Comparison of ENCODE assay signal across 21 cellular contexts in genomic region chr17:27593232-27593856, GRCh38. TPM values are rescaled to one million over a fixed set of nuclear protein-coding genes. Genes with fewer than 3 reads are reported as not detected.
DNase-seq lines count a peak whose midpoint lies in the region; ATAC-seq, FAIRE-seq and TF ChIP-seq lines count a peak whose summit lies in the region.
"Had no signal": no experiment of that assay in that cellular context is flagged by ENCODE, and none has a peak within 500 bp of the region (broad histone marks: within the 10 kb centered on the region; RNA-seq: fewer than 3 reads in every experiment).

No MANE protein-coding gene starts in this region.

- H2BK20ac ChIP-seq in H1 (ENCODE audit: low read length), result no peak overlapping the region

- H2BK15ac ChIP-seq in H1 (ENCODE audit: low read length), result no peak overlapping the region

- peaks cover 4% of the 10 kb centered on the region for H3K36me3 Mint-ChIP-seq in T-helper 17 cell (ENCODE audit: low read depth)

- CTCF ChIA-PET in H1 (lab: Charles Lee; ENCODE audit: partially characterized antibody), result interaction anchor here (0.8 to 13.3 kb wide), 14 partner anchors 8 to 211 kb away, joined by 3 to 150 read pairs (median 4); partner anchors contain the start of gene KSR1

- DNase-seq in COLO668 (lab: John Stamatoyannopoulos, UW; ENCODE audit: unreplicated experiment) (peak; percentile 1), T-helper 17 cell (no peak), H1 (ENCODE audit: low read depth in 1 of 2, low spot score in 2 of 2) (no peak), retinal pigment epithelial cell (ENCODE audit: low read depth) (no peak), SHP77 (lab: John Stamatoyannopoulos, UW) (no peak), testis (no peak)
- DNase-seq: C1 segment of cervical spinal cord, DMS79, H7, IMR-90, MM.1S, NCI-H1092, NCI-H1436 treated with DMSO at 0.1 percent for 48 hours, NCI-H2029 treated with DMSO at 0.1 percent for 48 hours, NCI-H2171 treated with DMSO at 0.1 percent for 48 hours, NCI-H446, SHP77 treated with DMSO at 0.1 percent for 48 hours had no signal

- WGBS in H1 (ENCODE audit: extremely low coverage in 1 of 2, insufficient coverage in 1 of 2, insufficient read length in 1 of 2, insufficient replicate concordance in 2 of 2, low coverage in 1 of 2, low lambda C conversion rate in 2 of 2, missing lambda C conversion rate in 1 of 2), 2 experiments, result 91% methylated on average over 9 of the region's 9 CpGs; no CpG with 5 or more reads in 1 of the 2 experiments
- WGBS in testis, 2 donors, result 93 to 96% methylated on average over 6 to 9 of the region's 9 CpGs

- TF ChIP-seq CTCF in H1 (IDR thresholded peaks at IDR 0.05; ENCODE audit: control extremely low read depth in 1 of 3, insufficient read depth in 1 of 3, low read depth in 1 of 3, low read length in 3 of 3) (0 out of 4 replicates have a peak, but pooled peaks of 1 of the 3 experiments have one; percentile 1), retinal pigment epithelial cell (conservative IDR thresholded peaks at IDR 0.05; ENCODE audit: low read depth, low read length) (peak; percentile 2), testis (IDR thresholded peaks at IDR 0.05) (no peak)

- 0 out of 4 replicates have a peak, but pooled peaks have one; percentile 10 to 28 for TF ChIP-seq RAD21 in H1 (IDR thresholded peaks at IDR 0.05 in 1 of 2, conservative IDR thresholded peaks at IDR 0.05 in 1 of 2; ENCODE audit: low read depth in 2 of 2, low read length in 2 of 2)

- H3K27me3 ChIP-seq in H1 (replicated peaks in 1 of 4; ENCODE audit: control insufficient read depth in 3 of 4, extremely low read depth in 1 of 4, insufficient read depth in 3 of 4, low read length in 3 of 4) (no peaks in the 10 kb centered on the region), testis (no peaks in the 10 kb centered on the region)

- H3K27ac ChIP-seq in H1 (ENCODE audit: low read depth, low read length) (no peak overlapping the region), testis (no peak overlapping the region)
- H3K27ac ChIP-seq: HL-60 had no signal

- H3K4me3 Mint-ChIP-seq in T-helper 17 cell, result no peak overlapping the region

- no peaks in the 10 kb centered on the region for H3K79me2 ChIP-seq in H1 (ENCODE audit: control insufficient read depth in 1 of 2, insufficient read depth in 2 of 2, low read length in 2 of 2)

- H3K27me3 Mint-ChIP-seq in T-helper 17 cell, result no peaks in the 10 kb centered on the region

- 0 out of 7 replicates have a peak, but pooled peaks cover 0 to 2% (median 0%) of the 10 kb centered on the region in 4 experiments for H3K4me1 ChIP-seq in H1 (replicated peaks in 1 of 4; ENCODE audit: control insufficient read depth in 3 of 4, insufficient read depth in 4 of 4, low read length in 3 of 4)
- no peaks in the 10 kb centered on the region for H3K4me1 ChIP-seq in testis

- H3K36me3 ChIP-seq in H1 (ENCODE audit: control insufficient read depth in 2 of 4, insufficient read depth in 4 of 4, low read length in 3 of 4) (no peaks in the 10 kb centered on the region; a peak in 2 of 8 replicates), testis (ENCODE audit: low read depth, missing control alignments) (no peaks in the 10 kb centered on the region)

- no peak overlapping the region for H3K23ac ChIP-seq in H1 (ENCODE audit: insufficient read length)

- H3K4me2 ChIP-seq in H1 (ENCODE audit: insufficient read depth in 1 of 2, low read depth in 2 of 2, low read length in 2 of 2), result no peak overlapping the region

- peaks cover 0 to 2% of the 10 kb centered on the region in 2 experiments for H4K20me1 ChIP-seq in H1 (replicated peaks in 1 of 2; ENCODE audit: control insufficient read depth in 1 of 2, insufficient read depth in 2 of 2, low read length in 2 of 2)

- no peak overlapping the region for H3K9ac ChIP-seq in H1 (replicated peaks in 1 of 4; ENCODE audit: extremely low read depth in 1 of 4, low read depth in 3 of 4, low read length in 3 of 4)

- H3K18ac ChIP-seq in H1 (ENCODE audit: extremely low read depth, low read length), result no peak overlapping the region

- no peak overlapping the region for H4K5ac ChIP-seq in H1 (ENCODE audit: insufficient read length, low read depth, low read length)

- intact Hi-C loops in testis (cut with DNase I; ENCODE audit: low total_unique reads), result loop anchor here (10.0 kb wide), 3 partner anchors 59 to 239 kb away; partner anchors contain the start of gene KSR1

- H2BK120ac ChIP-seq in H1 (replicated peaks; ENCODE audit: low read depth, low read length), result no peak overlapping the region

- POLR2A ChIA-PET in H1 (lab: Charles Lee; ENCODE audit: partially characterized antibody), result interaction anchor here (0.8 to 1.0 kb wide), 3 partner anchors 10 to 248 kb away, joined by 3 read pairs; no protein-coding TSS in a partner anchor

- peaks cover 2% of the 10 kb centered on the region for H3K4me1 Mint-ChIP-seq in T-helper 17 cell

- TF ChIP-seq POLR2A in H1 (IDR thresholded peaks at IDR 0.05; ENCODE audit: control extremely low read depth in 1 of 2, low read depth in 2 of 2, low read length in 2 of 2) (no peak), testis (IDR thresholded peaks at IDR 0.05) (no peak)

- ATAC-seq in T-helper 17 cell, result no peak
- ATAC-seq in GM21390 (IDR thresholded peaks at IDR 0.05; ENCODE audit: unreplicated experiment), result no peak
- no peak for ATAC-seq in HG02610 (IDR thresholded peaks at IDR 0.05; ENCODE audit: unreplicated experiment)
- ATAC-seq: SK-N-SH treated with all-trans-retinoic acid at 6 μM for 48 hours had no signal

- H3K79me1 ChIP-seq in H1 (ENCODE audit: low read depth, low read length), result no peaks in the 10 kb centered on the region

- H3K23me2 ChIP-seq in H1 (ENCODE audit: low read depth, low read length), result no peaks in the 10 kb centered on the region

- H3K4me3 ChIP-seq in H1 (ENCODE audit: extremely low read depth in 1 of 4, insufficient read depth in 2 of 4, low read depth in 3 of 4, low read length in 4 of 4) (no peak overlapping the region), retinal pigment epithelial cell (ENCODE audit: low read length) (no peak overlapping the region), testis (no peak overlapping the region)

- H3K14ac ChIP-seq in H1 (ENCODE audit: insufficient read length), result no peak overlapping the region

- H2AFZ ChIP-seq in H1 (ENCODE audit: low read length), result no peak overlapping the region

- no peak overlapping the region for H4K91ac ChIP-seq in H1 (replicated peaks; ENCODE audit: insufficient read length, low read length)

- no peak overlapping the region for H2BK5ac ChIP-seq in H1 (ENCODE audit: low read depth, low read length)

- H3K27ac Mint-ChIP-seq in T-helper 17 cell, result peak overlapping the region; percentile 54

- H3K9me3 ChIP-seq in T-helper 17 cell (ENCODE audit: control insufficient read depth, low read length, poor library complexity, severe bottlenecking) (no peaks in the 10 kb centered on the region), H1 (ENCODE audit: insufficient read depth in 2 of 2, low read depth in 1 of 2, low read length in 1 of 2) (no peaks in the 10 kb centered on the region), testis (no peaks in the 10 kb centered on the region)

- no peak for TF ChIP-seq EP300 in H1 (IDR thresholded peaks at IDR 0.05; ENCODE audit: borderline replicate concordance in 1 of 2, low read depth in 2 of 2, low read length in 2 of 2)

- no peak overlapping the region for H3K56ac ChIP-seq in H1 (replicated peaks; ENCODE audit: insufficient read length, low read depth, low read length)

- H3K4ac ChIP-seq in H1 (replicated peaks; ENCODE audit: insufficient read length, low read depth, low read length), result no peak overlapping the region

- no peak overlapping the region for H4K8ac ChIP-seq in H1 (ENCODE audit: extremely low read depth, insufficient read depth, low read length)

- H2BK12ac ChIP-seq in H1 (ENCODE audit: low read depth, low read length), result no peak overlapping the region

- FAIRE-seq in H1 (lab: Jason Lieb, UNC), result no peak

- H2AK5ac ChIP-seq in H1 (ENCODE audit: low read depth, low read length), result no peak overlapping the region

TF ChIP-seq in H1, 55 proteins besides CTCF, POLR2A, EP300 and RAD21 (continues in another document):
- TF ChIP-seq NANOG (IDR thresholded peaks at IDR 0.05; ENCODE audit: insufficient read depth, low read depth, low read length, poor library complexity, severe bottlenecking) (no peak), KDM1A (IDR thresholded peaks at IDR 0.05; ENCODE audit: borderline replicate concordance, low read length) (no peak), POU5F1 (IDR thresholded peaks at IDR 0.05; ENCODE audit: low read depth, low read length) (no peak), SIX5 (IDR thresholded peaks at IDR 0.05; ENCODE audit: low read depth, low read length) (no peak), PHF8 (conservative IDR thresholded peaks at IDR 0.05; ENCODE audit: low read depth, low read length) (no peak), TCF12 (IDR thresholded peaks at IDR 0.05; ENCODE audit: low read depth, low read length) (no peak), SUZ12 (IDR thresholded peaks at IDR 0.05; ENCODE audit: low read length) (no peak), GABPA (IDR thresholded peaks at IDR 0.05; ENCODE audit: borderline replicate concordance, insufficient read depth, low read length) (no peak), SIRT6 (IDR thresholded peaks at IDR 0.05; ENCODE audit: low read length) (no peak), USF2 (IDR thresholded peaks at IDR 0.05; ENCODE audit: low read length) (no peak), HDAC2 (IDR thresholded peaks at IDR 0.05; ENCODE audit: borderline replicate concordance in 1 of 2, low read depth in 2 of 2, low read length in 2 of 2) (no peak), YY1 (IDR thresholded peaks at IDR 0.05; ENCODE audit: low read depth, low read length) (no peak), BACH1 (IDR thresholded peaks at IDR 0.05; ENCODE audit: low read length) (no peak)

RNA-seq across cellular contexts. Expression of gene LGALS9, which starts 37.6 kb away (rescaled TPM):
- total RNA-seq in T-helper 17 cell, result 10 to 100 TPM; 64.7 to 66.3 TPM
- total RNA-seq in H1 (2021; fragmentation: NEBNext Ultra II Directional; extraction: Animal tissue kit (Norgen Biotek cat#: 25700)), result 0.77 and 1.7 TPM in 2 replicates
- 0.95 and 2.8 TPM in 2 replicates for polyA plus RNA-seq in H1 (2011; rRNA removed)
- 1.8 TPM for polyA plus RNA-seq in H1 (2011; cell fraction: cytosol; rRNA removed)
- 12.2 TPM for polyA plus RNA-seq in H1 (2011; cell fraction: nucleus; rRNA removed)
- 2.4 to 3.2 TPM (median 2.6 TPM) in 4 replicates for polyA plus RNA-seq in H1 (2012, experiment 1 of 2)
- polyA plus RNA-seq in H1 (2012, experiment 2 of 2), result 0.59 TPM
- 0.67 TPM for polyA plus RNA-seq in H1 (2013, experiment 1 of 2)
- polyA plus RNA-seq in H1 (2013, experiment 2 of 2), result 0.61 TPM
- polyA minus RNA-seq in H1 (2011; rRNA and poly(A)+ RNA removed), result 2.1 and 2.8 TPM in 2 replicates
- polyA minus RNA-seq in H1 (2011; cell fraction: cytosol; rRNA and poly(A)+ RNA removed), result 0.73 TPM
- 8.4 TPM for polyA minus RNA-seq in H1 (2011; cell fraction: nucleus; rRNA and poly(A)+ RNA removed)
- total RNA-seq in testis, result 1 to 10 TPM; 7.2 to 7.4 TPM
- polyA plus RNA-seq in testis (ENCODE audit: insufficient read depth, low read depth, low replicate concordance), result 27.5 TPM

Comparison
In these comparisons a context has a peak if more than half of its experiments do, and no peak if none do; other contexts are left out.
1. RNA of gene LGALS9, which starts 37.6 kb away (total RNA-seq): 64.7 to 66.3 TPM in T-helper 17 cell; 7.2 to 7.4 TPM in testis and 0.77 to 1.7 TPM in H1; every median in the first group is over 4 times any median in the second.